In the genomic region with DNA sequence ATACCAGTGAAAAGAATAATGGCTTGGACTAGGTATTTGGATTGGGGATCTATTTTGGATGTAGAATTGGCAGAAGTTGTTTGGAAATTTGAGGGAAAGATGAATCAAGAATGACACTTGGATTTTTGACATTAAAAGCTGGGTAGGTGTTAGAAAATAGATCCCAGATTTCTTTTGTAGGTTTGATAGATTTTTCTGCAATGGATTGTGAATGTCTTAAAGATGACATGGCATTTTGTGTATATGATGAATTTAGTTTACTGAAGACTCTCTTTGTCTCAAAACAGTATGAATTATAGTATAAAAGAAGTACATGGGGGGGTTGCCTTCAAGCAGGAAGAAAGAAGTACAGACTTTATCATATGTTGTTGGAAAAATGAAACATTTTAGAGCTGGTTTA, we compare ENCODE assay signal across 15 cellular contexts.
DNase-seq lines count a peak whose midpoint lies in the region; ATAC-seq and TF ChIP-seq lines count a peak whose summit lies in the region.
"Had no signal": no experiment of that assay in that cellular context is flagged by ENCODE, and none has a peak within 500 bp of the region (broad histone marks: within the 10 kb centered on the region; RNA-seq: fewer than 3 reads in every experiment).

No MANE protein-coding gene starts in this region.

- no peaks in the 10 kb centered on the region for H3K9me3 Mint-ChIP-seq in stimulated activated naive CD8-positive, alpha-beta T cell treated with anti-CD3 and anti-CD28 coated beads, Interleukin-15, Interleukin-2, amounts not matched to agents 100 ng/mL and 50 ng/mL, for 24 hours
- H3K9me3 Mint-ChIP-seq in Calu3 (ENCODE audit: low read depth, unreplicated experiment), result no peaks in the 10 kb centered on the region

- TF ChIP-seq CTCF in Calu3 (IDR thresholded peaks at IDR 0.05; ENCODE audit: unreplicated experiment), result no peak

- ATAC-seq in stimulated activated naive CD8-positive, alpha-beta T cell treated with anti-CD3 and anti-CD28 coated beads, Interleukin-15, Interleukin-2, amounts not matched to agents 100 U/mL and 50 U/mL, for 24 hours, result no peak
- no peak for ATAC-seq in T-helper 17 cell

- intact Hi-C loops in Calu3 (cut with micrococcal nuclease; ENCODE audit: unreplicated experiment), result no loop called here

- DNase-seq in stimulated activated naive CD8-positive, alpha-beta T cell treated with anti-CD3 and anti-CD28 coated beads, Interleukin-15, Interleukin-2, amounts not matched to agents 100 U/mL and 50 U/mL, for 24 hours, result no peak
- no peak for DNase-seq in T-helper 17 cell
- peak; percentile 35 for DNase-seq in fibroblast of peridontal ligament (ENCODE audit: extremely low read depth)
- DNase-seq in iPS-NIHi11 (ENCODE audit: low spot score), result no peak
- no peak for DNase-seq in Calu3
- DNase-seq in amniotic stem cell (lab: John Stamatoyannopoulos, UW), result no peak
- no peak for DNase-seq in MV-4-11 (lab: John Stamatoyannopoulos, UW)
- DNase-seq: activated CD4-positive, CD25-positive, alpha-beta regulatory T cell treated with anti-CD3 and anti-CD28 coated beads, Interleukin-2, amount 50 U/mL, for 72 hours; HCEC 1CT; NCI-H1105 treated with DMSO at 0.1 percent for 48 hours; NCI-H69; stimulated activated CD4-positive, alpha-beta T cell treated with anti-CD3 and anti-CD28 coated beads, Interleukin-1b, Interleukin-23, amount 100 ng/mL, for 48 hours; T1000 had no signal

- BruUV-seq in Calu3 (replicated peaks; lab: Mats Ljungman, UMichigan), result no TSS peak

- no peaks in the 10 kb centered on the region for H3K27me3 Mint-ChIP-seq in stimulated activated naive CD8-positive, alpha-beta T cell treated with anti-CD3 and anti-CD28 coated beads, Interleukin-15, Interleukin-2, amounts not matched to agents 100 ng/mL and 50 ng/mL, for 24 hours
- H3K27me3 Mint-ChIP-seq in T-helper 17 cell, result no peaks in the 10 kb centered on the region
- H3K27me3 Mint-ChIP-seq in Calu3 (ENCODE audit: unreplicated experiment), result no peaks in the 10 kb centered on the region

- H3K27ac Mint-ChIP-seq in stimulated activated naive CD8-positive, alpha-beta T cell treated with anti-CD3 and anti-CD28 coated beads, Interleukin-15, Interleukin-2, amounts not matched to agents 100 ng/mL and 50 ng/mL, for 24 hours, result peak overlapping the region; percentile 19
- H3K27ac Mint-ChIP-seq in T-helper 17 cell (peak overlapping the region; percentile 79), Calu3 (ENCODE audit: unreplicated experiment) (no peak overlapping the region)

- no peaks in the 10 kb centered on the region for H3K4me1 Mint-ChIP-seq in stimulated activated naive CD8-positive, alpha-beta T cell treated with anti-CD3 and anti-CD28 coated beads, Interleukin-15, Interleukin-2, amounts not matched to agents 100 ng/mL and 50 ng/mL, for 24 hours (ENCODE audit: low read depth)
- H3K4me1 Mint-ChIP-seq in T-helper 17 cell (peaks cover 9% of the 10 kb centered on the region), Calu3 (ENCODE audit: low read depth, unreplicated experiment) (peaks cover 12% of the 10 kb centered on the region)

- no peaks in the 10 kb centered on the region for H3K9me3 ChIP-seq in T-helper 17 cell (ENCODE audit: control insufficient read depth, low read length, poor library complexity, severe bottlenecking)
- H3K9me3 ChIP-seq: colonic mucosa had no signal

- H3K4me3 Mint-ChIP-seq in stimulated activated naive CD8-positive, alpha-beta T cell treated with anti-CD3 and anti-CD28 coated beads, Interleukin-15, Interleukin-2, amounts not matched to agents 100 ng/mL and 50 ng/mL, for 24 hours, result no peak overlapping the region
- H3K4me3 Mint-ChIP-seq in T-helper 17 cell (peak overlapping the region; percentile 36), Calu3 (ENCODE audit: low read depth, unreplicated experiment) (no peak overlapping the region)

- CTCF ChIA-PET in Calu3 (lab: Charles Lee), result interaction anchor here (1.1 kb wide), 1 partner anchor 108 kb away, joined by 3 read pairs; the partner anchor contains the start of gene CDK13

- H3K36me3 Mint-ChIP-seq in stimulated activated naive CD8-positive, alpha-beta T cell treated with anti-CD3 and anti-CD28 coated beads, Interleukin-15, Interleukin-2, amounts not matched to agents 100 ng/mL and 50 ng/mL, for 24 hours (ENCODE audit: low read depth), result peaks cover 19% of the 10 kb centered on the region
- H3K36me3 Mint-ChIP-seq in T-helper 17 cell (ENCODE audit: low read depth), result peaks cover 10% of the 10 kb centered on the region
- peaks cover 10% of the 10 kb centered on the region for H3K36me3 Mint-ChIP-seq in Calu3 (ENCODE audit: insufficient read depth, unreplicated experiment)
